ENCODE assay signal across 23 cellular contexts in the genomic region with DNA sequence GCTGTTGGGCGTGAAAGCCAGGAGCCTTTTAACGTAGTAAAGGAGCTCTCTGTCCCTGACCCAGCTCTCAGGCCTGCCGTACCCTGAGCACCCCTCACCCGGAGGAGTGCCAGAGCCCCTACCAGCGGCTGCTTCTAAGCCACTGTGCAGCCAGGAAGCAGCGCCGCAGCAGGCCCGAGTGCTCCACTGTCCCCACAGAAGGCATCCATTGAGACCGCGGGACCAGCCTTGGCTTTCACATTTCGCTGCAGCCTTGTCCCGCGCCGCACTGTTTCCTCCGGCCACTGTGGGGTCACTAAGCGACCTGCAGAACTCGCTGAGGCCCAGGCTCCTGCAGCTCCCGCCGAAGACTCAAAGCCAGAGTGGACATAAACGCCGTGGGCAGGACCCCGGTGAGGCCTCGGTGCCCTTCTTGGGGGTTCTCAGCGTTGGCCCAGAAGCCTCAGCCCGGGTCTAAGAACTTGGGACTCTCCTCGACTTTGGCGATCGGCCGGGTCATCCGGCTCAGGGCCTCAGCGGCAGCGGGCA. TPM values are rescaled to one million over a fixed set of nuclear protein-coding genes. Genes with fewer than 3 reads are reported as not detected.
DNase-seq lines count a peak whose midpoint lies in the region; FAIRE-seq and TF ChIP-seq lines count a peak whose summit lies in the region.
"Had no signal": no experiment of that assay in that cellular context is flagged by ENCODE, and none has a peak within 500 bp of the region (broad histone marks: within the 10 kb centered on the region; RNA-seq: fewer than 3 reads in every experiment).

No MANE protein-coding gene starts in this region.

- peaks cover 6% of the 10 kb centered on the region for H3K4me1 Mint-ChIP-seq in brain

- no peak overlapping the region for H3K27ac ChIP-seq in HUES48 (ENCODE audit: low read depth, low read length)
- H3K27ac ChIP-seq in layer of hippocampus (ENCODE audit: low read depth, low read length): peak overlapping the region; percentile 58
- no peak overlapping the region for H3K27ac ChIP-seq in spleen
- H3K27ac ChIP-seq: HL-60, PC-9 had no signal

- H3K4me1 ChIP-seq in HUES48 (ENCODE audit: control insufficient read depth, insufficient read depth, low read length): peaks cover 10% of the 10 kb centered on the region
- H3K4me1 ChIP-seq in spleen: peaks cover 23 to 45% (median 32%) of the 10 kb centered on the region in 6 donors

- no peaks in the 10 kb centered on the region for H3K36me3 Mint-ChIP-seq in brain

- TF ChIP-seq CTCF in brain (conservative IDR thresholded peaks at IDR 0.05) (no peak), spleen (IDR thresholded peaks at IDR 0.05 in 8 of 11, conservative IDR thresholded peaks at IDR 0.05 in 3 of 11) (no peak)

- H3K4me3 Mint-ChIP-seq in brain: peak overlapping the region in 3 of 5 experiments; percentile 30 to 72 (median 59)

- intact Hi-C loops in spleen (cut with DNase I; ENCODE audit: low total_unique reads): no loop called here

- H3K36me3 ChIP-seq in HUES48 (ENCODE audit: control insufficient read depth, insufficient read depth, low read length) (no peaks in the 10 kb centered on the region), spleen (peaks cover 0 to 10% (median 0%) of the 10 kb centered on the region in 6 donors)

- H3K27me3 Mint-ChIP-seq in brain: peaks cover 74% of the 10 kb centered on the region

- 32 to 48% (median 37%) methylated on average over 9 to 32 of the region's 32 CpGs for WGBS in spleen, 5 donors

- no peaks in the 10 kb centered on the region for H3K9me3 ChIP-seq in HUES48 (ENCODE audit: control insufficient read depth, insufficient read depth, low read length)
- no peaks in the 10 kb centered on the region for H3K9me3 ChIP-seq in spleen

- H3K27me3 ChIP-seq in HUES48 (ENCODE audit: control insufficient read depth, insufficient read depth, low read length): peaks cover 87% of the 10 kb centered on the region
- H3K27me3 ChIP-seq in layer of hippocampus (ENCODE audit: control insufficient read depth, insufficient read depth, low read length): peaks cover 37% of the 10 kb centered on the region
- H3K27me3 ChIP-seq in spleen (replicated peaks in 1 of 7): peaks cover 20 to 76% (median 59%) of the 10 kb centered on the region in 7 donors

- DNase-seq in spleen (peak; percentile 72), GM19239 (ENCODE audit: insufficient read length, low spot score) (no peak), NCI-H774 (lab: John Stamatoyannopoulos, UW) (no peak), inferior parietal cortex (ENCODE audit: extremely low spot score) (no peak)
- DNase-seq: activated naive CD4-positive, alpha-beta T cell treated with anti-CD3 and anti-CD28 coated beads, Interleukin-2, amount 50 U/mL, for 16 hours; GF-D8; GOT3; KG1; kidney glomerular epithelial cell; NCI-H2107; NCI-H526 treated with DMSO at 0.1 percent for 48 hours; PC-9; stimulated activated CD4-positive, alpha-beta T cell treated with anti-CD3 and anti-CD28 coated beads, Interleukin-1b, Interleukin-23, amount 100 ng/mL, for 48 hours had no signal

- no peak for TF ChIP-seq POLR2A in spleen (IDR thresholded peaks at IDR 0.05)

- H3K27ac Mint-ChIP-seq in brain: no peak overlapping the region

- H3K9ac ChIP-seq in HUES48 (ENCODE audit: low read depth, low read length): no peak overlapping the region

- H3K4me3 ChIP-seq in HUES48 (ENCODE audit: low read depth, low read length) (peak overlapping the region; percentile 42), spleen (peak overlapping the region in 5 of 8 donors; percentile 1 to 59 (median 24))
- H3K4me3 ChIP-seq: PC-9 had no signal

- FAIRE-seq in GM19239 (lab: Jason Lieb, UNC): no peak
- FAIRE-seq: colon, D721Med, GM12892 had no signal

- H3K9me3 Mint-ChIP-seq in brain: peaks cover 0 to 4% (median 0%) of the 10 kb centered on the region in 5 experiments

RNA-seq across cellular contexts. Expression of gene ALX3, which starts 3.0 kb away (rescaled TPM):
- polyA plus RNA-seq in brain (ENCODE audit: insufficient read depth, low read depth, low replicate concordance): 19.3 TPM
- not detected for total RNA-seq in spleen
- polyA plus RNA-seq in spleen: under 1 TPM in 2 of 3 donors, not detected in 1; 0.10 to 0.12 TPM
- total RNA-seq: glomerular endothelial cell, omental fat pad, PC-9, sciatic nerve had no signal

RNA-seq across cellular contexts. Expression of gene STRIP1, which starts 33.1 kb away (rescaled TPM):
- polyA plus RNA-seq in brain (ENCODE audit: insufficient read depth, low read depth, low replicate concordance) (27.8 TPM), spleen (10 to 100 TPM; 11.8 to 25.6 (median 17.2) TPM)
- total RNA-seq in spleen: 10 to 100 TPM; 46.0 to 98.7 (median 61.6) TPM

RNA-seq across cellular contexts. Expression of gene UBL4B, which starts 44.8 kb away (rescaled TPM):
- polyA plus RNA-seq in brain (ENCODE audit: insufficient read depth, low read depth, low replicate concordance) (4.9 TPM), spleen (not detected)
- total RNA-seq in spleen: not detected
- total RNA-seq: glomerular endothelial cell, sciatic nerve had no signal

Comparison
In these comparisons a context has a peak if more than half of its experiments do, and no peak if none do; other contexts are left out.
1. RNA of gene ALX3, which starts 3.0 kb away (polyA plus RNA-seq): 19.3 TPM in brain (single experiment); 0.10 to 0.12 TPM in spleen; every median in the first group is over 10 times any median in the second.